1 cellular context compared by ENCODE assay signal in genomic region chr19:51607920-51608562, GRCh38.
TF ChIP-seq lines count a peak whose summit lies in the region.

No MANE protein-coding gene starts in this region.

TF ChIP-seq in H1, 55 proteins besides CTCF, POLR2A, EP300 and RAD21:
- TF ChIP-seq SP4 (IDR thresholded peaks at IDR 0.05; ENCODE audit: low read length) (no peak), SIN3A (conservative IDR thresholded peaks at IDR 0.05 in 1 of 2, IDR thresholded peaks at IDR 0.05 in 1 of 2; ENCODE audit: low read depth in 1 of 2, low read length in 2 of 2) (peak in 1 of 2 experiments; percentile 92; a peak in 2 of 4 replicates), JUN (IDR thresholded peaks at IDR 0.05; ENCODE audit: low read depth, low read length) (no peak), GABPA (IDR thresholded peaks at IDR 0.05; ENCODE audit: borderline replicate concordance, insufficient read depth, low read length) (0 out of 2 replicates have a peak, but pooled peaks have one; percentile 24), SRF (IDR thresholded peaks at IDR 0.05; ENCODE audit: low read depth, low read length) (peak; percentile 35; the same call in 1 of the 2 replicates), MAX (IDR thresholded peaks at IDR 0.05) (peak; percentile 40; the same call in 1 of the 2 replicates), POU5F1 (IDR thresholded peaks at IDR 0.05; ENCODE audit: low read depth, low read length) (no peak), YY1 (IDR thresholded peaks at IDR 0.05; ENCODE audit: low read depth, low read length) (0 out of 2 replicates have a peak, but pooled peaks have one; percentile 27), E2F6 (IDR thresholded peaks at IDR 0.05) (no peak)
TF ChIP-seq in H1: peak in this region for 5.
